Comparison of ENCODE assay signal across 1 cellular context in genomic region chr6:57242505-57242904, GRCh38.
A peak's percentile ranks its signal among the peaks of the same experiment; 100 is the strongest.
TF ChIP-seq lines count a peak whose summit lies in the region.

No MANE protein-coding gene starts in this region.

TF ChIP-seq in HEK293, 187 proteins besides CTCF, POLR2A, EP300 and RAD21 (continued from another document):
- TF ChIP-seq PRDM10 (tag by site-specific recombination; IDR thresholded peaks at IDR 0.05) (0 out of 2 replicates have a peak, but pooled peaks have one; percentile 31), ZNF341 (tag by site-specific recombination; IDR thresholded peaks at IDR 0.05; ENCODE audit: low read depth) (no peak), ZNF169 (tag by site-specific recombination; IDR thresholded peaks at IDR 0.05) (no peak), ZNF561 (tag by site-specific recombination; IDR thresholded peaks at IDR 0.05; ENCODE audit: borderline replicate concordance) (0 out of 2 replicates have a peak, but pooled peaks have one; percentile 32), HOXD13 (CRISPR knock-in tag; IDR thresholded peaks at IDR 0.05; ENCODE audit: borderline replicate concordance) (no peak), ZNF211 (tag by site-specific recombination; IDR thresholded peaks at IDR 0.05; ENCODE audit: low read depth) (no peak), ZNF324 (tag by site-specific recombination; IDR thresholded peaks at IDR 0.05) (peak; percentile 51), ZNF707 (tag by site-specific recombination; IDR thresholded peaks at IDR 0.05) (no peak), ZSCAN18 (tag by site-specific recombination; IDR thresholded peaks at IDR 0.05) (no peak), HOXC10 (CRISPR knock-in tag; IDR thresholded peaks at IDR 0.05) (no peak), ZNF785 (tag by site-specific recombination; IDR thresholded peaks at IDR 0.05) (no peak), SP3 (tag by site-specific recombination; IDR thresholded peaks at IDR 0.05) (no peak; the same call in 1 of the 2 replicates), ZSCAN16 (tag by site-specific recombination; IDR thresholded peaks at IDR 0.05) (no peak), ZBTB20 (tag by site-specific recombination; IDR thresholded peaks at IDR 0.05) (no peak), ZNF157 (tag by site-specific recombination; IDR thresholded peaks at IDR 0.05) (no peak), ZBTB7A (tag by site-specific recombination; IDR thresholded peaks at IDR 0.05; ENCODE audit: low read depth) (no peak), WT1 (tag by site-specific recombination; IDR thresholded peaks at IDR 0.05) (peak; percentile 79; the same call in 1 of the 2 replicates), FEZF1 (tag by site-specific recombination; IDR thresholded peaks at IDR 0.05) (peak; percentile 60), ZNF398 (tag by site-specific recombination; IDR thresholded peaks at IDR 0.05) (no peak), BCL6B (tag by site-specific recombination; IDR thresholded peaks at IDR 0.05) (no peak), ZNF600 (tag by site-specific recombination; IDR thresholded peaks at IDR 0.05) (no peak), ATF2 (tag by site-specific recombination; IDR thresholded peaks at IDR 0.05; ENCODE audit: low read depth) (peak; percentile 92), ZNF133 (tag by site-specific recombination; IDR thresholded peaks at IDR 0.05) (no peak), ZSCAN4 (tag by site-specific recombination; IDR thresholded peaks at IDR 0.05) (no peak), ZNF16 (tag by site-specific recombination; IDR thresholded peaks at IDR 0.05; ENCODE audit: low read depth) (no peak), ZNF114 (tag by site-specific recombination; IDR thresholded peaks at IDR 0.05) (no peak), ZBTB6 (tag by site-specific recombination; IDR thresholded peaks at IDR 0.05) (no peak), ZFP37 (tag by site-specific recombination; IDR thresholded peaks at IDR 0.05) (no peak), IKZF3 (tag by site-specific recombination; IDR thresholded peaks at IDR 0.05) (no peak; the same call in 1 of the 2 replicates), ZNF837 (tag by site-specific recombination; IDR thresholded peaks at IDR 0.05) (no peak), REPIN1 (tag by site-specific recombination; IDR thresholded peaks at IDR 0.05; ENCODE audit: low read depth) (no peak), ZNF473 (tag by site-specific recombination; IDR thresholded peaks at IDR 0.05) (no peak), PATZ1 (tag by site-specific recombination; IDR thresholded peaks at IDR 0.05) (no peak), ZNF416 (tag by site-specific recombination; IDR thresholded peaks at IDR 0.05) (no peak), ZNF654 (tag by site-specific recombination; IDR thresholded peaks at IDR 0.05; ENCODE audit: low read depth) (no peak)
